In the genomic region with DNA sequence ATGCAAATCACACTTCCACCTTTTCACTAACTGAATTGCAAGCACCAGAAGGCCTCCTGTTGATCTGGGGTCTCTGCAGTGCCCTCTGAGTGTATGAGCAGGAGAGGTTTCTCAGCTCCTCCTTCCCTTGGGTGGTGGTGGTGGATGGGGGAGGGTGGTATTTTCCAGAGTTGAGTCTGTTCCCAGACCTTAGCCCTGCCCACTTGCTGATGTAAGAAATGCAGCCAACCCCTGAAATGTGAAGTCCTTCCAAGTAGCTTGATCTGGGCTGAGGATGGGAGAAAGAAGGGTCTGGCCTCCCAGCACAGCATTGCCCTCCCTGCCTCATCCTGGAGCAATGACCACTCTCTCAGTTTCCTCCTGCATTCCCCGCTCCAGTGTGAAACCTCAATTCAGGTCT, we compare ENCODE assay signal across 11 cellular contexts. TPM values are rescaled to one million over a fixed set of nuclear protein-coding genes. Genes with fewer than 3 reads are reported as not detected.
A peak's percentile ranks its signal among the peaks of the same experiment; 100 is the strongest.
DNase-seq lines count a peak whose midpoint lies in the region; ATAC-seq and TF ChIP-seq lines count a peak whose summit lies in the region.
"Had no signal": no experiment of that assay in that cellular context is flagged by ENCODE, and none has a peak within 500 bp of the region (broad histone marks: within the 10 kb centered on the region; RNA-seq: fewer than 3 reads in every experiment).

No MANE protein-coding gene starts in this region.

- DNase-seq in COLO829 (ENCODE audit: low spot score) (peak; percentile 35), KBM-7 (peak; percentile 32), cardiac fibroblast (ENCODE audit: low read depth in 2 of 2) (peak; percentile 72 to 84), kidney glomerular epithelial cell (lab: John Stamatoyannopoulos, UW) (peak; percentile 12), midbrain (lab: John Stamatoyannopoulos, UW) (no peak), SK-N-DZ (ENCODE audit: low spot score) (no peak)
- DNase-seq: body of pancreas, NCI-H2107, SW 1271 had no signal

- H3K27me3 Mint-ChIP-seq in stimulated activated memory B cell treated with anti-CD40 and anti-IgM and Interleukin-4, amounts not matched to agents 10 μg/mL and 1 μg/mL and 100 μg/mL, for 72 hours: peaks cover 48% of the 10 kb centered on the region

- H3K36me3 Mint-ChIP-seq in stimulated activated memory B cell treated with anti-CD40 and anti-IgM and Interleukin-4, amounts not matched to agents 10 μg/mL and 1 μg/mL and 100 μg/mL, for 72 hours: no peaks in the 10 kb centered on the region

- in situ Hi-C loops in KBM-7 (cut with MboI; ENCODE audit: low pct_unique_long_range_greater_than_20kb, low sequenced_read_pairs): loop anchor here (25.0 kb wide), 1 partner anchor 281 kb away; no protein-coding TSS in a partner anchor

- H3K4me1 Mint-ChIP-seq in stimulated activated memory B cell treated with anti-CD40 and anti-IgM and Interleukin-4, amounts not matched to agents 10 μg/mL and 1 μg/mL and 100 μg/mL, for 72 hours: peaks cover 40% of the 10 kb centered on the region

- no peak overlapping the region for H3K4me3 ChIP-seq in cardiac fibroblast (replicated peaks in 1 of 2; ENCODE audit: low read depth in 2 of 2, low read length in 2 of 2)
- H3K4me3 ChIP-seq: body of pancreas had no signal

- H3K27ac Mint-ChIP-seq in stimulated activated memory B cell treated with anti-CD40 and anti-IgM and Interleukin-4, amounts not matched to agents 10 μg/mL and 1 μg/mL and 100 μg/mL, for 72 hours: no peak overlapping the region

- H3K4me3 Mint-ChIP-seq in stimulated activated memory B cell treated with anti-CD40 and anti-IgM and Interleukin-4, amounts not matched to agents 10 μg/mL and 1 μg/mL and 100 μg/mL, for 72 hours: no peak overlapping the region

- no peak for ATAC-seq in stimulated activated memory B cell treated with anti-CD40 and anti-IgM and Interleukin-4, amounts not matched to agents 10 μg/mL and 1 μg/mL and 100 μg/mL, for 72 hours
- no peak for ATAC-seq in GM19463 (IDR thresholded peaks at IDR 0.05; ENCODE audit: unreplicated experiment)
- ATAC-seq: body of pancreas had no signal

- no peaks in the 10 kb centered on the region for H3K9me3 Mint-ChIP-seq in stimulated activated memory B cell treated with anti-CD40 and anti-IgM and Interleukin-4, amounts not matched to agents 10 μg/mL and 1 μg/mL and 100 μg/mL, for 72 hours

- no peak for TF ChIP-seq CTCF in cardiac fibroblast (IDR thresholded peaks at IDR 0.05; ENCODE audit: low read depth, low read length)

RNA-seq across cellular contexts. Expression of gene FOXD2, which starts 6.3 kb away (rescaled TPM):
- not detected in 2 replicates for polyA plus RNA-seq in SK-N-DZ (2014; cell fraction: cytosol; rRNA removed)
- polyA plus RNA-seq in SK-N-DZ (2014; cell fraction: nucleus; rRNA removed): 0.14 and 0.18 TPM in 2 replicates

RNA-seq across cellular contexts. Expression of gene FOXE3, which starts 15.4 kb away (rescaled TPM):
- polyA plus RNA-seq in SK-N-DZ (2014; cell fraction: cytosol; rRNA removed): not detected in 2 replicates
- polyA plus RNA-seq in SK-N-DZ (2014; cell fraction: nucleus; rRNA removed): not detected in 2 replicates

Comparison
In these comparisons a context has a peak if more than half of its experiments do, and no peak if none do; other contexts are left out.
1. DNase-seq: peak in COLO829 (single experiment), KBM-7 (single experiment), cardiac fibroblast (2 of 2) and kidney glomerular epithelial cell (single experiment); none in midbrain (single experiment) and SK-N-DZ (single experiment).